Comparison of ENCODE assay signal across 8 cellular contexts in genomic region chr9:123604861-123605260, GRCh38.
"Had no signal": no experiment of that assay in that cellular context is flagged by ENCODE, and none has a peak within 500 bp of the region (broad histone marks: within the 10 kb centered on the region; RNA-seq: fewer than 3 reads in every experiment).

No MANE protein-coding gene starts in this region.

- H3K27ac ChIP-seq: GM23248, HL-60 had no signal

- H3K4me1 ChIP-seq: HAP-1 had no signal

- H3K9ac ChIP-seq: GM23248 had no signal

- ATAC-seq: HCT116, HepG2 had no signal

- H3K4me3 ChIP-seq: GM23248, HAP-1 had no signal

- DNase-seq: GM23248, GOT3, H7, KBM-7 had no signal

- H3K36me3 ChIP-seq: HAP-1 had no signal

- H3K9me3 ChIP-seq: HAP-1 had no signal
